Comparison of ENCODE assay signal across 9 cellular contexts in the genomic region with DNA sequence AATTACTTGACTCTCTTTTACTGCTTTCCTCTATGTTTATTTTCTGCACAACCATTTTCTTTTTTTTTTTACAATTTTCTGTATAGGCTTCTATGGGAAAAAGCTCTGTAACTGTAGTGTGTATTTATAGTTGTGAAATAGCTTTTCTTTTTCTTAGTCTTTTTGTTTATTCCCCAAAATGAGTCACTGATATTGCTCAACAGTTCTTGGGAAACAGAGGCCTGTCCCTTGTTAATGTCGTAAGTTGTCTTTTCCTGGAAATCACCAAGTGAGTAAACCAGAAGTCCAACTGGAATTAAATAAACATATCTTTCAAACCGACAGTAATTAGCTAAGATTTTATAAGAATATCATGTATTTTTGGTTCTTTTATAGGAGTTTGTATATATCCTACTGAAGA.
DNase-seq lines count a peak whose midpoint lies in the region; ATAC-seq, FAIRE-seq and TF ChIP-seq lines count a peak whose summit lies in the region.
"Had no signal": no experiment of that assay in that cellular context is flagged by ENCODE, and none has a peak within 500 bp of the region (broad histone marks: within the 10 kb centered on the region; RNA-seq: fewer than 3 reads in every experiment).

No MANE protein-coding gene starts in this region.

- H2BK20ac ChIP-seq in IMR-90 (ENCODE audit: low read depth, low read length): no peak overlapping the region

- peak; percentile 85 for FAIRE-seq in kidney (lab: Jason Lieb, UNC)

- H3K79me1 ChIP-seq in IMR-90 (ENCODE audit: low read depth in 1 of 2, low read length in 2 of 2): no peaks in the 10 kb centered on the region

- BruUV-seq in IMR-90 (replicated peaks; lab: Mats Ljungman, UMichigan): no TSS peak

- TF ChIP-seq CTCF in IMR-90 (conservative IDR thresholded peaks at IDR 0.05; ENCODE audit: low read depth, low read length): no peak
- TF ChIP-seq CTCF in kidney (IDR thresholded peaks at IDR 0.05; ENCODE audit: borderline replicate concordance, extremely low read depth, insufficient read depth): no peak
- no peak for TF ChIP-seq CTCF in thoracic aorta (IDR thresholded peaks at IDR 0.05)

- H3K4me3 ChIP-seq in IMR-90 (ENCODE audit: insufficient read depth, low read depth, low read length) (no peak overlapping the region), kidney (ENCODE audit: low read length in 2 of 2) (no peak overlapping the region), thoracic aorta (no peak overlapping the region)

- in situ Hi-C loops in IMR-90 (cut with MboI; ENCODE audit: low sequenced_read_pairs): no loop called here

- peaks cover 9% of the 10 kb centered on the region; the same call in 1 of the 2 replicates for H3K9me1 ChIP-seq in IMR-90 (ENCODE audit: insufficient read depth, low read length)

- no peak overlapping the region for H4K8ac ChIP-seq in IMR-90 (ENCODE audit: low read depth in 2 of 2, low read length in 2 of 2)

- peak overlapping the region; percentile 93 for H2BK5ac ChIP-seq in IMR-90 (ENCODE audit: low read depth, low read length, poor library complexity, severe bottlenecking)

- H3K27me3 ChIP-seq in IMR-90 (ENCODE audit: control insufficient read depth, insufficient read depth, low read length): no peaks in the 10 kb centered on the region
- no peaks in the 10 kb centered on the region for H3K27me3 ChIP-seq in thoracic aorta (replicated peaks; ENCODE audit: insufficient read depth)

- no peak overlapping the region for H3K4ac ChIP-seq in IMR-90 (ENCODE audit: low read depth, low read length)

- H4K20me1 ChIP-seq in IMR-90 (ENCODE audit: insufficient read depth, low read length): no peaks in the 10 kb centered on the region

- H3K4me1 ChIP-seq in IMR-90 (ENCODE audit: control insufficient read depth, insufficient read depth, low read length) (peaks cover 15% of the 10 kb centered on the region), kidney (ENCODE audit: control insufficient read depth in 1 of 2, insufficient read depth in 1 of 2, low read depth in 1 of 2, low read length in 2 of 2) (no peaks in the 10 kb centered on the region), thoracic aorta (ENCODE audit: control insufficient read depth in 1 of 2, low read depth in 2 of 2) (peaks cover 4 to 24% of the 10 kb centered on the region in 2 donors)

- ATAC-seq in IMR-90 (ENCODE audit: low read depth): peak; percentile 74
- peak; percentile 97 for ATAC-seq in thoracic aorta (ENCODE audit: insufficient number of reproducible peaks, low FRiP score, low read depth)
- ATAC-seq in GM18909 (IDR thresholded peaks at IDR 0.05; ENCODE audit: poor library complexity, unreplicated experiment): no peak
- ATAC-seq in HG03571 (IDR thresholded peaks at IDR 0.05; ENCODE audit: unreplicated experiment): no peak
- no peak for ATAC-seq in HG03196 (IDR thresholded peaks at IDR 0.05; ENCODE audit: unreplicated experiment)
- no peak for ATAC-seq in GM21528 (IDR thresholded peaks at IDR 0.05; ENCODE audit: low FRiP score, unreplicated experiment)
- ATAC-seq: T-cell had no signal

- H3K23ac ChIP-seq in IMR-90 (ENCODE audit: low read depth, low read length): no peak overlapping the region

- H4K5ac ChIP-seq in IMR-90 (ENCODE audit: low read depth, low read length): no peak overlapping the region

- no peak for TF ChIP-seq POLR2A in IMR-90 (IDR thresholded peaks at IDR 0.05; ENCODE audit: low read depth, low read length)

- H2BK120ac ChIP-seq in IMR-90 (ENCODE audit: low read depth, low read length): peak overlapping the region; percentile 88; the same call in 1 of the 2 replicates

- H3K9ac ChIP-seq in IMR-90 (ENCODE audit: low read depth, low read length): no peak overlapping the region
- no peak overlapping the region for H3K9ac ChIP-seq in kidney (ENCODE audit: low read length in 2 of 2)

- WGBS in IMR-90 (ENCODE audit: extremely low coverage in 2 of 2, insufficient read length in 1 of 2), 2 experiments: no CpG with 5 or more reads among the region's 2 CpGs

- CTCF ChIA-PET in IMR-90 (lab: Yijun Ruan, JAX): interaction anchor here (0.6 to 0.8 kb wide), 2 partner anchors 10 to 18 kb away, joined by 3 to 5 read pairs; no protein-coding TSS in a partner anchor

- no peak overlapping the region for H2AK9ac ChIP-seq in IMR-90 (replicated peaks; ENCODE audit: low read depth, low read length, poor library complexity)

- no peak for TF ChIP-seq RAD21 in IMR-90 (IDR thresholded peaks at IDR 0.05; ENCODE audit: low read length)

- H2BK15ac ChIP-seq in IMR-90 (ENCODE audit: low read depth, low read length): no peak overlapping the region

- intact Hi-C loops in IMR-90 (cut with micrococcal nuclease): no loop called here
- intact Hi-C loops in kidney (cut with DNase I): no loop called here

- H3K18ac ChIP-seq in IMR-90 (ENCODE audit: low read depth, low read length): peak overlapping the region; percentile 82; the same call in 1 of the 2 replicates

- H3K14ac ChIP-seq in IMR-90 (replicated peaks; ENCODE audit: low read depth, low read length): no peak overlapping the region

- DNase-seq in IMR-90: peak; percentile 99
- peak; percentile 77 for DNase-seq in astrocyte of the hippocampus (ENCODE audit: low read depth, low spot score)
- no peak for DNase-seq in kidney
- no peak for DNase-seq in thoracic aorta (ENCODE audit: low spot score)
- DNase-seq: T-cell had no signal

- H3K27ac ChIP-seq in IMR-90 (ENCODE audit: insufficient read depth, low read length) (peak overlapping the region; percentile 96; the same call in 1 of the 2 replicates), kidney (ENCODE audit: low read depth in 2 of 2, low read length in 2 of 2) (no peak overlapping the region), thoracic aorta (peak overlapping the region; percentile 65 to 75)

- POLR2A ChIA-PET in IMR-90 (lab: Charles Lee; ENCODE audit: unreplicated experiment): interaction anchor here (0.6 to 0.8 kb wide), 2 partner anchors 10 to 191 kb away, joined by 3 to 5 read pairs; no protein-coding TSS in a partner anchor

- H3K36me3 ChIP-seq in IMR-90 (ENCODE audit: control insufficient read depth, insufficient read depth, low read length) (no peaks in the 10 kb centered on the region; the same call in 1 of the 2 replicates), kidney (ENCODE audit: control insufficient read depth in 1 of 2, insufficient read depth in 2 of 2, low read length in 2 of 2) (no peaks in the 10 kb centered on the region), thoracic aorta (no peaks in the 10 kb centered on the region)

- no peak overlapping the region for H2AFZ ChIP-seq in IMR-90 (replicated peaks; ENCODE audit: low read length, poor library complexity)

- no peak overlapping the region for H4K91ac ChIP-seq in IMR-90 (ENCODE audit: insufficient read depth, low read depth, low read length)

- H3K9me3 ChIP-seq in IMR-90 (ENCODE audit: control insufficient read depth, insufficient read depth, low read length) (no peaks in the 10 kb centered on the region), kidney (ENCODE audit: control insufficient read depth in 1 of 2, low read length in 2 of 2) (no peaks in the 10 kb centered on the region), thoracic aorta (no peaks in the 10 kb centered on the region)

- H3K4me2 ChIP-seq in IMR-90 (ENCODE audit: low read depth, low read length): no peak overlapping the region

- H3K56ac ChIP-seq in IMR-90 (ENCODE audit: extremely low read depth, insufficient read depth, low read length): no peak overlapping the region

- dilution Hi-C loops in IMR-90 (cut with HindIII; ENCODE audit: low sequenced_read_pairs, unreplicated experiment): no loop called here

- no peak overlapping the region for H2AK5ac ChIP-seq in IMR-90 (ENCODE audit: low read depth, low read length)

TF ChIP-seq in IMR-90, 13 proteins besides CTCF, POLR2A, EP300 and RAD21:
- TF ChIP-seq, protein P1, sequence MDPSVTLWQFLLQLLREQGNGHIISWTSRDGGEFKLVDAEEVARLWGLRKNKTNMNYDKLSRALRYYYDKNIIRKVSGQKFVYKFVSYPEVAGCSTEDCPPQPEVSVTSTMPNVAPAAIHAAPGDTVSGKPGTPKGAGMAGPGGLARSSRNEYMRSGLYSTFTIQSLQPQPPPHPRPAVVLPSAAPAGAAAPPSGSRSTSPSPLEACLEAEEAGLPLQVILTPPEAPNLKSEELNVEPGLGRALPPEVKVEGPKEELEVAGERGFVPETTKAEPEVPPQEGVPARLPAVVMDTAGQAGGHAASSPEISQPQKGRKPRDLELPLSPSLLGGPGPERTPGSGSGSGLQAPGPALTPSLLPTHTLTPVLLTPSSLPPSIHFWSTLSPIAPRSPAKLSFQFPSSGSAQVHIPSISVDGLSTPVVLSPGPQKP (IDR thresholded peaks at IDR 0.05; ENCODE audit: borderline replicate concordance, low read depth, low read length): no peak
- TF ChIP-seq RCOR1 (IDR thresholded peaks at IDR 0.05; ENCODE audit: insufficient replicate concordance, low read length) (no peak), RFX5 (IDR thresholded peaks at IDR 0.05; ENCODE audit: low read depth, low read length) (no peak), CEBPB (IDR thresholded peaks at IDR 0.05; ENCODE audit: low read depth, low read length) (peak; percentile 100), FOS (IDR thresholded peaks at IDR 0.05; ENCODE audit: low read depth, low read length) (peak; percentile 98), CHD1 (IDR thresholded peaks at IDR 0.05; ENCODE audit: low read depth, low read length) (no peak)

Comparison
In these comparisons a context has a peak if more than half of its experiments do, and no peak if none do; other contexts are left out.
1. ATAC-seq: peak in IMR-90 (single experiment) and thoracic aorta (single experiment); none in GM18909 (single experiment), HG03571 (single experiment), HG03196 (single experiment) and GM21528 (single experiment).
2. DNase-seq: peak in IMR-90 (single experiment) and astrocyte of the hippocampus (single experiment); none in kidney (single experiment) and thoracic aorta (single experiment).
3. H3K27ac ChIP-seq: peak in IMR-90 (single experiment) and thoracic aorta (2 of 2); none in kidney (0 of 2).